ENCODE assay signal across 8 cellular contexts in the genomic region with DNA sequence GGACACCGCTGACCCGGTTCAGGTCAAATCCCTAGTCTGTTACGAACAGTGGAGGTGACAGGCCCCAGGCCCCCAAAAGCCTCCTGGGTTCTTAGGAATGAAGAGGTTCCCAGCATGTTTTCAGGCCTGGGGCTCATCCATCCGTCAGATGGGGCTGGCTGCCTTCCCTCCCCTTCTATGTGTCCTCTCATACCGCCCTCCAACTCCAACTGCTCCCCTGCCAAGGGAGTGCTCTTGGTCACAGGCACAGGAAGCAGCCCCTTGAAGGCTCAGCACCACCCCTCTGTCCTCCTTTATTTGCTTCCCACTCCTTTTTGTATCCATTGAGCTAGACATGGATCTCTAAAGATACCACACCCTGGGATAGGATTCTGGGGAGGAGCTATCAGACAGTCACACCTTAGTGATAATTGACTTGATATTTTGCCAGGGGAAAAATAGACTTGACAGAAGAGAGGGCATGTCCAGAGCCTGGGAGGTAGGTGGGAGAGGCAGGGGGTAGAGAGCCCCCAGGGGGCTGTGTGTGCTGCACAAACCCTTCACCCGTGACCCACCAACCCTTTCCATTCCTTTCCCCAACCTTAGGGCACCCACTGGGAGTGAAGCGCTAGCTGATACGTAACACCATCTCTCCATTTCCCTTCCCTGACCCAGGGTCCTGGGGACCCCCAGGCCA. TPM values are rescaled to one million over a fixed set of nuclear protein-coding genes. Genes with fewer than 3 reads are reported as not detected.
DNase-seq lines count a peak whose midpoint lies in the region; ATAC-seq and TF ChIP-seq lines count a peak whose summit lies in the region.

No MANE protein-coding gene starts in this region.

- no peak overlapping the region for H2AFZ ChIP-seq in smooth muscle cell (ENCODE audit: low read depth)

- no peaks in the 10 kb centered on the region for H3K79me2 ChIP-seq in smooth muscle cell (ENCODE audit: low read depth)

- ATAC-seq in SK-N-SH treated with all-trans-retinoic acid at 6 μM for 48 hours (peak; percentile 1; the same call in 1 of the 3 replicates), left colon (peak; percentile 62), GM21723 (IDR thresholded peaks at IDR 0.05; ENCODE audit: unreplicated experiment) (no peak), GM19452 (IDR thresholded peaks at IDR 0.05; ENCODE audit: unreplicated experiment) (no peak)

- no peaks in the 10 kb centered on the region for H3F3A ChIP-seq in smooth muscle cell (ENCODE audit: low read depth)

- no peaks in the 10 kb centered on the region for H3K27me3 ChIP-seq in smooth muscle cell (ENCODE audit: low read depth)

- peak overlapping the region; percentile 95 for H3K9ac ChIP-seq in smooth muscle cell (ENCODE audit: low read depth)

- peak overlapping the region; percentile 96 for H3K27ac ChIP-seq in smooth muscle cell (ENCODE audit: low read depth)

- intact Hi-C loops in left colon (cut with DNase I, micrococcal nuclease): no loop called here

- TF ChIP-seq CTCF in smooth muscle cell (IDR thresholded peaks at IDR 0.05; ENCODE audit: borderline replicate concordance, insufficient read depth, poor library complexity, severe bottlenecking): no peak

- no peaks in the 10 kb centered on the region for H4K20me1 ChIP-seq in smooth muscle cell (ENCODE audit: low read depth)

- 85% methylated on average over 8 of the region's 8 CpGs for WGBS in smooth muscle cell (ENCODE audit: low lambda C conversion rate)

- DNase-seq in HT-29 (ENCODE audit: low spot score): peak; percentile 59
- no peak for DNase-seq in left colon
- DNase-seq in smooth muscle cell (lab: John Stamatoyannopoulos, UW; ENCODE audit: unreplicated experiment): no peak
- DNase-seq in NCI-H524 (lab: John Stamatoyannopoulos, UW): no peak
- DNase-seq in NCI-H82 treated with DMSO at 0.1 percent for 48 hours (lab: John Stamatoyannopoulos, UW; ENCODE audit: unreplicated experiment): no peak

- H3K4me1 ChIP-seq in smooth muscle cell (ENCODE audit: low read depth): peaks cover 4% of the 10 kb centered on the region

- no peaks in the 10 kb centered on the region for H3K9me3 ChIP-seq in smooth muscle cell (replicated peaks; ENCODE audit: low read depth)

- H3K4me2 ChIP-seq in smooth muscle cell: peak overlapping the region; percentile 66

- no peak overlapping the region for H3K4me3 ChIP-seq in smooth muscle cell

- H3K36me3 ChIP-seq in smooth muscle cell (ENCODE audit: low read depth): no peaks in the 10 kb centered on the region

TF ChIP-seq in SK-N-SH treated with all-trans-retinoic acid at 6 μM for 48 hours, 23 proteins besides CTCF, POLR2A, EP300 and RAD21:
- no peak for TF ChIP-seq SNAI2 (CRISPR knock-in tag; IDR thresholded peaks at IDR 0.05)
- no peak for TF ChIP-seq TOX (CRISPR knock-in tag; IDR thresholded peaks at IDR 0.05; ENCODE audit: borderline replicate concordance)
- TF ChIP-seq TCF4 (CRISPR knock-in tag; IDR thresholded peaks at IDR 0.05; ENCODE audit: borderline replicate concordance): no peak
- no peak for TF ChIP-seq PPARA (CRISPR knock-in tag; IDR thresholded peaks at IDR 0.05; ENCODE audit: borderline replicate concordance)
- no peak for TF ChIP-seq ZNF8 (CRISPR knock-in tag; IDR thresholded peaks at IDR 0.05)

RNA-seq across cellular contexts. Expression of a gene that starts 10.7 kb away (rescaled TPM):
- 8.9 and 10.7 TPM in 2 replicates for total RNA-seq in HT-29 (2014; rRNA removed; shearing (Covaris generic))
- total RNA-seq in left colon: 10 to 100 TPM in 1 of 2 donors, 1 to 10 TPM in 1; 2.1 to 12.2 TPM
- 31.1 and 35.3 TPM in 2 replicates for total RNA-seq in smooth muscle cell
- 46.6 and 54.9 TPM in 2 replicates for polyA plus RNA-seq in smooth muscle cell

Comparison
In these comparisons a context has a peak if more than half of its experiments do, and no peak if none do; other contexts are left out.
1. ATAC-seq: peak in SK-N-SH treated with all-trans-retinoic acid at 6 μM for 48 hours (single experiment) and left colon (single experiment); none in GM21723 (single experiment) and GM19452 (single experiment).